ENCODE assay signal across 8 cellular contexts in genomic region chr12:64802180-64802775, GRCh38. TPM values are rescaled to one million over a fixed set of nuclear protein-coding genes. Genes with fewer than 3 reads are reported as not detected.
A peak's percentile ranks its signal among the peaks of the same experiment; 100 is the strongest.
DNase-seq lines count a peak whose midpoint lies in the region; TF ChIP-seq lines count a peak whose summit lies in the region.
"Not testable (repeated sequence)": the region's sequence is repeated elsewhere in the genome, so short reads cannot be mapped to it uniquely, and the experiment has no call there.

No MANE protein-coding gene starts in this region.

- in situ Hi-C loops in Caki2 (cut with HindIII; ENCODE audit: low pct_unique_long_range_greater_than_20kb, low sequenced_read_pairs); GM23248 (cut with MboI): not testable (repeated sequence)

- not testable (repeated sequence) for H2AK5ac ChIP-seq in mesendoderm (ENCODE audit: low read length)

- DNase-seq in Caki2 (ENCODE audit: low read depth), result peak; percentile 55
- DNase-seq in GM23248, result peak; percentile 54
- DNase-seq in MM.1S, result peak; percentile 47
- DNase-seq in RKO (ENCODE audit: low spot score), result peak; percentile 36
- peak; percentile 55 for DNase-seq in activated T-cell treated with anti-CD3 and anti-CD28 coated beads, Interleukin-2, amount 50 U/mL, for 1 hour
- peak; percentile 39 for DNase-seq in epithelial cell of esophagus (ENCODE audit: low read depth)
- peak; percentile 64 for DNase-seq in mesendoderm
- peak; percentile 80 for DNase-seq in stimulated activated CD8-positive, alpha-beta memory T cell treated with anti-CD3 and anti-CD28 coated beads, Interleukin-4, amount 100 ng/mL, for 48 hours

- not testable (repeated sequence) for H3K4me1 ChIP-seq in GM23248 (ENCODE audit: insufficient read depth); mesendoderm (ENCODE audit: control insufficient read depth, low read depth, low read length)
- peaks cover 34% of the 10 kb centered on the region for H3K4me1 ChIP-seq in MM.1S (ENCODE audit: low read length)

- not testable (repeated sequence) for H3K18ac ChIP-seq in mesendoderm (ENCODE audit: low read length)

- not testable (repeated sequence) for H3K56ac ChIP-seq in mesendoderm (ENCODE audit: low read length)

- H2BK5ac ChIP-seq in mesendoderm (ENCODE audit: low read length), result not testable (repeated sequence)

- peak; percentile 75 for TF ChIP-seq CTCF in MM.1S (IDR thresholded peaks at IDR 0.05; ENCODE audit: low read length)
- TF ChIP-seq CTCF in epithelial cell of esophagus (IDR thresholded peaks at IDR 0.05; ENCODE audit: insufficient read depth, low read depth, low read length, missing control alignments), result peak; percentile 90

- not testable (repeated sequence) for H3K23ac ChIP-seq in mesendoderm (ENCODE audit: low read length)

- not testable (repeated sequence) for H3K4me2 ChIP-seq in GM23248 (ENCODE audit: unreplicated experiment); mesendoderm (ENCODE audit: low read length)
- peak overlapping the region; percentile 1; the same call in 1 of the 2 replicates for H3K4me2 ChIP-seq in MM.1S (ENCODE audit: low read depth, low read length)

- not testable (repeated sequence) for H3K9me3 ChIP-seq in GM23248 (ENCODE audit: low read depth); MM.1S (replicated peaks; ENCODE audit: insufficient read depth, low read length)

- not testable (repeated sequence) for H3K4ac ChIP-seq in mesendoderm (ENCODE audit: low read depth, low read length)

- H3K27ac ChIP-seq in GM23248; MM.1S (ENCODE audit: low read length); mesendoderm (ENCODE audit: low read depth, low read length): not testable (repeated sequence)

- H2AFZ ChIP-seq in GM23248; MM.1S (ENCODE audit: low read length): not testable (repeated sequence)

- H3K9me2 ChIP-seq in GM23248 (ENCODE audit: insufficient read depth); MM.1S (replicated peaks; ENCODE audit: insufficient read depth, low read length): not testable (repeated sequence)

- H3K4me3 ChIP-seq in GM23248; MM.1S (ENCODE audit: low read length); epithelial cell of esophagus (ENCODE audit: low read length); mesendoderm (ENCODE audit: low read length): not testable (repeated sequence)

- not testable (repeated sequence) for H3K79me2 ChIP-seq in GM23248 (ENCODE audit: insufficient read depth); mesendoderm (ENCODE audit: control insufficient read depth, insufficient read depth, low read length)
- H3K79me2 ChIP-seq in MM.1S (ENCODE audit: low read length), result peaks cover 11% of the 10 kb centered on the region; the same call in 1 of the 2 replicates

- not testable (repeated sequence) for H3F3A ChIP-seq in GM23248 (ENCODE audit: insufficient read depth); MM.1S (ENCODE audit: insufficient read depth, low read length)

- not testable (repeated sequence) for H2BK15ac ChIP-seq in mesendoderm (replicated peaks; ENCODE audit: low read depth)

- WGBS in GM23248 (ENCODE audit: low coverage in 1 of 2, low lambda C conversion rate in 2 of 2, missing lambda C conversion rate in 2 of 2), 2 experiments, result 9 to 10% methylated on average over 8 of the region's 8 CpGs
- no CpG with 5 or more reads among the region's 8 CpGs for WGBS in mesendoderm (ENCODE audit: extremely low coverage, insufficient coverage, low lambda C conversion rate)

- not testable (repeated sequence) for H4K5ac ChIP-seq in mesendoderm (ENCODE audit: low read length)

- H4K8ac ChIP-seq in mesendoderm (ENCODE audit: low read depth, low read length), result not testable (repeated sequence)

- not testable (repeated sequence) for H2BK120ac ChIP-seq in mesendoderm (ENCODE audit: low read depth, low read length)

- H3K79me1 ChIP-seq in mesendoderm (ENCODE audit: low read length), result not testable (repeated sequence)

- not testable (repeated sequence) for H3K9ac ChIP-seq in GM23248; MM.1S (ENCODE audit: low read length); mesendoderm (ENCODE audit: low read length)

- peaks cover 25% of the 10 kb centered on the region for H3K27me3 ChIP-seq in GM23248 (replicated peaks; ENCODE audit: insufficient read depth)
- H3K27me3 ChIP-seq in MM.1S (replicated peaks; ENCODE audit: insufficient read depth, low read length); mesendoderm (ENCODE audit: insufficient read depth, low read length, poor library complexity): not testable (repeated sequence)

- not testable (repeated sequence) for H4K20me1 ChIP-seq in GM23248 (ENCODE audit: insufficient read depth); MM.1S (ENCODE audit: insufficient read depth, low read length)

- not testable (repeated sequence) for H3K36me3 ChIP-seq in GM23248 (ENCODE audit: low read depth); MM.1S (replicated peaks; ENCODE audit: insufficient read depth, low read length); mesendoderm (ENCODE audit: control insufficient read depth, insufficient read depth, low read length)

RNA-seq across cellular contexts. Expression of gene TBC1D30, which starts 22.2 kb away (rescaled TPM):
- total RNA-seq in Caki2 (2014; rRNA removed; shearing (Covaris generic); ENCODE audit: low replicate concordance), result 9.4 and 10.7 TPM in 2 replicates
- total RNA-seq in GM23248 (2014; rRNA removed; shearing (Covaris generic)), result not detected in 2 replicates
- polyA plus RNA-seq in GM23248 (2016; fragmentation: Nextera tagmentation; extraction: Ambion mirVana), result 0.09 and 0.49 TPM in 2 replicates
- polyA plus RNA-seq in mesendoderm (2013, experiment 1 of 2), result 1.3 TPM
- polyA plus RNA-seq in mesendoderm (2013, experiment 2 of 2), result 1.1 TPM

RNA-seq across cellular contexts. Expression of gene GNS, which starts 43.1 kb away (rescaled TPM):
- total RNA-seq in Caki2 (2014; rRNA removed; shearing (Covaris generic); ENCODE audit: low replicate concordance), result 133 and 134 TPM in 2 replicates
- total RNA-seq in GM23248 (2014; rRNA removed; shearing (Covaris generic)), result 121 and 129 TPM in 2 replicates
- polyA plus RNA-seq in GM23248 (2016; fragmentation: Nextera tagmentation; extraction: Ambion mirVana), result 75.5 and 76.6 TPM in 2 replicates
- 10.3 TPM for polyA plus RNA-seq in mesendoderm (2013, experiment 1 of 2)
- polyA plus RNA-seq in mesendoderm (2013, experiment 2 of 2), result 10.5 TPM

Comparison
In these comparisons a context has a peak if more than half of its experiments do, and no peak if none do; other contexts are left out.
1. RNA of gene TBC1D30, which starts 22.2 kb away (total RNA-seq): 9.4 to 10.7 TPM in Caki2; not detected in GM23248; every median in the first group is over 10 times any median in the second.
2. Peak in every context shown above with its lines, with median percentiles within 50 percentile points of each other: DNase-seq.